ENCODE assay signal across 8 cellular contexts in genomic region chr3:141460097-141460704, GRCh38.
DNase-seq lines count a peak whose midpoint lies in the region; ATAC-seq and TF ChIP-seq lines count a peak whose summit lies in the region.

No MANE protein-coding gene starts in this region.

- ATAC-seq in HG03354 (IDR thresholded peaks at IDR 0.05; ENCODE audit: poor library complexity, severe bottlenecking, unreplicated experiment): peak; percentile 93

- peak; percentile 88 for TF ChIP-seq CTCF in cardiac fibroblast (IDR thresholded peaks at IDR 0.05; ENCODE audit: low read depth, low read length)

- peak; percentile 90 to 92 for DNase-seq in AML-193 (lab: John Stamatoyannopoulos, UW)
- DNase-seq in GM19238 (ENCODE audit: insufficient read length, low spot score): peak; percentile 71
- peak; percentile 36 for DNase-seq in NCI-H345 treated with DMSO at 0.1 percent for 48 hours (lab: John Stamatoyannopoulos, UW; ENCODE audit: unreplicated experiment)
- peak; percentile 80 for DNase-seq in activated CD4-positive, CD25-positive, alpha-beta regulatory T cell treated with anti-CD3 and anti-CD28 coated beads, Interleukin-2, amount 50 U/mL, for 16 hours (ENCODE audit: low read depth, low spot score)
- peak; percentile 90 for DNase-seq in cardiac fibroblast (ENCODE audit: low read depth in 2 of 2)
- DNase-seq in kidney glomerular epithelial cell (lab: John Stamatoyannopoulos, UW): peak; percentile 71
- peak; percentile 85 for DNase-seq in stimulated activated CD4-positive, alpha-beta T cell treated with anti-CD3 and anti-CD28 coated beads, Interleukin-2, amount 100 ng/mL, for 4 hours (ENCODE audit: low read depth)

- H3K4me3 ChIP-seq in cardiac fibroblast (replicated peaks in 1 of 2; ENCODE audit: low read depth in 2 of 2, low read length in 2 of 2): no peak overlapping the region

Comparison
In these comparisons a context has a peak if more than half of its experiments do, and no peak if none do; other contexts are left out.
1. DNase-seq: peak in every context shown above with its lines; median percentile 91 in AML-193; 90 in cardiac fibroblast; 85 in stimulated activated CD4-positive, alpha-beta T cell treated with anti-CD3 and anti-CD28 coated beads, Interleukin-2, amount 100 ng/mL, for 4 hours; 80 in activated CD4-positive, CD25-positive, alpha-beta regulatory T cell treated with anti-CD3 and anti-CD28 coated beads, Interleukin-2, amount 50 U/mL, for 16 hours; 71 in GM19238; 71 in kidney glomerular epithelial cell; 36 in NCI-H345 treated with DMSO at 0.1 percent for 48 hours.